25 cellular contexts compared by ENCODE assay signal in genomic region chr2:154555700-154556099, GRCh38.
"Had no signal": no experiment of that assay in that cellular context is flagged by ENCODE, and none has a peak within 500 bp of the region (broad histone marks: within the 10 kb centered on the region; RNA-seq: fewer than 3 reads in every experiment).

No MANE protein-coding gene starts in this region.

- H3K4me3 ChIP-seq: pancreas, prostate gland, right lobe of liver, sigmoid colon, stomach, suprapubic skin, testis, tibial artery, transverse colon, upper lobe of right lung, uterus had no signal

- H3K27ac ChIP-seq: neutrophil, pancreas, prostate gland, right lobe of liver, sigmoid colon, stomach, suprapubic skin, testis, tibial artery, transverse colon, upper lobe of right lung, uterus had no signal

- H3K36me3 ChIP-seq: neutrophil, pancreas, prostate gland, right lobe of liver, sigmoid colon, stomach, suprapubic skin, tibial artery, transverse colon, upper lobe of right lung, uterus had no signal

- H3K4me1 ChIP-seq: pancreas, prostate gland, right lobe of liver, sigmoid colon, stomach, suprapubic skin, testis, tibial artery, transverse colon, upper lobe of right lung, uterus had no signal

- DNase-seq: naive thymus-derived CD8-positive, alpha-beta T cell; nephron progenitor cell; nucleus accumbens; pancreas; right cardiac atrium; right lobe of liver; sigmoid colon; small intestine; stimulated activated CD4-positive, alpha-beta T cell treated with anti-CD3 and anti-CD28 coated beads, Interleukin-15, amount 100 ng/mL, for 24 hours; stimulated activated CD4-positive, alpha-beta T cell treated with anti-CD3 and anti-CD28 coated beads, Interleukin-2, amount 100 ng/mL, for 24 hours; stimulated activated CD4-positive, alpha-beta T cell treated with anti-CD3 and anti-CD28 coated beads, Interleukin-2, amount 100 ng/mL, for 48 hours; stimulated activated CD4-positive, alpha-beta T cell treated with anti-CD3 and anti-CD28 coated beads, Interleukin-4, amount 100 ng/mL, for 24 hours; stimulated activated naive B cell treated with anti-CD40 and anti-IgM and Interleukin-4, amounts not matched to agents 10 μg/mL and 1 μg/mL and 100 μg/mL, for 72 hours; stimulated activated naive CD4-positive, alpha-beta T cell treated with Interleukin-2 at 50 U/mL for 16 hours; stomach; testis; tibial artery; transverse colon; upper lobe of right lung; uterus had no signal

- H3K27me3 ChIP-seq: neutrophil, pancreas, right lobe of liver, sigmoid colon, stomach, suprapubic skin, testis, tibial artery, transverse colon, upper lobe of right lung, uterus had no signal

- H3K9me3 ChIP-seq: neutrophil, pancreas, prostate gland, right lobe of liver, sigmoid colon, stomach, suprapubic skin, testis, tibial artery, transverse colon, upper lobe of right lung, uterus had no signal

- ATAC-seq: naive thymus-derived CD8-positive, alpha-beta T cell; natural killer cell treated with Interleukin-12 subunit alpha and Interleukin-12 subunit beta and Interleukin-15 and Interleukin-18, amount 100 ng/mL, for 72 hours; pancreas; right cardiac atrium; right lobe of liver; stimulated activated effector memory CD8-positive, alpha-beta T cell treated with anti-CD3 and anti-CD28 coated beads, Interleukin-12 subunit alpha, Interleukin-12 subunit beta, amount 100 ng/mL, for 72 hours; stimulated activated naive B cell treated with anti-CD40 and anti-IgM and Interleukin-4, amounts not matched to agents 10 μg/mL and 1 μg/mL and 100 μg/mL, for 72 hours had no signal
